ENCODE assay signal across 26 cellular contexts in genomic region chr6:38415231-38416005, GRCh38.
"Had no signal": no experiment of that assay in that cellular context is flagged by ENCODE, and none has a peak within 500 bp of the region (broad histone marks: within the 10 kb centered on the region; RNA-seq: fewer than 3 reads in every experiment).

No MANE protein-coding gene starts in this region.

- H2AFZ ChIP-seq: neural progenitor cell had no signal

- H3K27ac Mint-ChIP-seq: effector memory CD8-positive, alpha-beta T cell; natural killer cell treated with Interleukin-12 subunit alpha and Interleukin-12 subunit beta and Interleukin-15 and Interleukin-18, amount 100 ng/mL, for 72 hours; neural progenitor cell; progenitor cell of endocrine pancreas had no signal

- H3K4me3 Mint-ChIP-seq: effector memory CD8-positive, alpha-beta T cell; natural killer cell treated with Interleukin-12 subunit alpha and Interleukin-12 subunit beta and Interleukin-15 and Interleukin-18, amount 100 ng/mL, for 72 hours; neural progenitor cell had no signal

- FAIRE-seq: frontal cortex, islet of Langerhans, pancreas, small intestine had no signal

- H3K4me2 ChIP-seq: neural progenitor cell had no signal

- H3K4me1 ChIP-seq: colonic mucosa, esophagus muscularis mucosa, heart right ventricle, neural progenitor cell, pancreas, testis, transverse colon had no signal

- H3K36me3 ChIP-seq: cardiac muscle cell, colonic mucosa, esophagus muscularis mucosa, heart right ventricle, neural progenitor cell, pancreas, transverse colon had no signal

- H3K4me1 Mint-ChIP-seq: neural progenitor cell had no signal

- DNase-seq: cerebellar nuclear complex; colonic mucosa; dorsolateral prefrontal cortex; effector memory CD8-positive, alpha-beta T cell; heart right ventricle; hypothalamus; kidney glomerular epithelial cell; mammary epithelial cell; midbrain; nucleus accumbens; pancreas; right cardiac atrium; small intestine; stimulated activated CD4-positive, alpha-beta T cell treated with anti-CD3 and anti-CD28 coated beads, Interleukin-2, amount 100 ng/mL, for 48 hours; stimulated activated naive CD8-positive, alpha-beta T cell treated with anti-CD3 and anti-CD28 coated beads, Interleukin-15, Interleukin-2, amounts not matched to agents 100 U/mL and 50 U/mL, for 24 hours; testis; transverse colon had no signal

- H3K4me3 ChIP-seq: cardiac muscle cell, colonic mucosa, dorsolateral prefrontal cortex, esophagus muscularis mucosa, heart right ventricle, neural progenitor cell, pancreas, testis, transverse colon had no signal

- H3K9ac ChIP-seq: neural progenitor cell had no signal

- H3K27me3 ChIP-seq: cardiac muscle cell, colonic mucosa, dorsolateral prefrontal cortex, esophagus muscularis mucosa, heart right ventricle, neural progenitor cell, pancreas, testis, transverse colon had no signal

- H3K27me3 Mint-ChIP-seq: effector memory CD8-positive, alpha-beta T cell; natural killer cell treated with Interleukin-12 subunit alpha and Interleukin-12 subunit beta and Interleukin-15 and Interleukin-18, amount 100 ng/mL, for 72 hours; progenitor cell of endocrine pancreas had no signal

- H3K9me3 Mint-ChIP-seq: effector memory CD8-positive, alpha-beta T cell; natural killer cell treated with Interleukin-12 subunit alpha and Interleukin-12 subunit beta and Interleukin-15 and Interleukin-18, amount 100 ng/mL, for 72 hours; neural progenitor cell had no signal

- H3K27ac ChIP-seq: cardiac muscle cell, colonic mucosa, epithelial cell of prostate, esophagus muscularis mucosa, heart right ventricle, neural progenitor cell, pancreas, testis, transverse colon had no signal

- H3K9me3 ChIP-seq: colonic mucosa, esophagus muscularis mucosa, heart right ventricle, pancreas, testis, transverse colon had no signal

- H3K36me3 Mint-ChIP-seq: natural killer cell treated with Interleukin-12 subunit alpha and Interleukin-12 subunit beta and Interleukin-15 and Interleukin-18, amount 100 ng/mL, for 72 hours; neural progenitor cell had no signal

- ATAC-seq: effector memory CD8-positive, alpha-beta T cell; heart right ventricle; left lobe of liver; natural killer cell treated with Interleukin-12 subunit alpha and Interleukin-12 subunit beta and Interleukin-15 and Interleukin-18, amount 100 ng/mL, for 72 hours; pancreas; right cardiac atrium; stimulated activated naive CD8-positive, alpha-beta T cell treated with anti-CD3 and anti-CD28 coated beads, Interleukin-15, Interleukin-2, amounts not matched to agents 100 U/mL and 50 U/mL, for 24 hours had no signal
